In the genomic region with DNA sequence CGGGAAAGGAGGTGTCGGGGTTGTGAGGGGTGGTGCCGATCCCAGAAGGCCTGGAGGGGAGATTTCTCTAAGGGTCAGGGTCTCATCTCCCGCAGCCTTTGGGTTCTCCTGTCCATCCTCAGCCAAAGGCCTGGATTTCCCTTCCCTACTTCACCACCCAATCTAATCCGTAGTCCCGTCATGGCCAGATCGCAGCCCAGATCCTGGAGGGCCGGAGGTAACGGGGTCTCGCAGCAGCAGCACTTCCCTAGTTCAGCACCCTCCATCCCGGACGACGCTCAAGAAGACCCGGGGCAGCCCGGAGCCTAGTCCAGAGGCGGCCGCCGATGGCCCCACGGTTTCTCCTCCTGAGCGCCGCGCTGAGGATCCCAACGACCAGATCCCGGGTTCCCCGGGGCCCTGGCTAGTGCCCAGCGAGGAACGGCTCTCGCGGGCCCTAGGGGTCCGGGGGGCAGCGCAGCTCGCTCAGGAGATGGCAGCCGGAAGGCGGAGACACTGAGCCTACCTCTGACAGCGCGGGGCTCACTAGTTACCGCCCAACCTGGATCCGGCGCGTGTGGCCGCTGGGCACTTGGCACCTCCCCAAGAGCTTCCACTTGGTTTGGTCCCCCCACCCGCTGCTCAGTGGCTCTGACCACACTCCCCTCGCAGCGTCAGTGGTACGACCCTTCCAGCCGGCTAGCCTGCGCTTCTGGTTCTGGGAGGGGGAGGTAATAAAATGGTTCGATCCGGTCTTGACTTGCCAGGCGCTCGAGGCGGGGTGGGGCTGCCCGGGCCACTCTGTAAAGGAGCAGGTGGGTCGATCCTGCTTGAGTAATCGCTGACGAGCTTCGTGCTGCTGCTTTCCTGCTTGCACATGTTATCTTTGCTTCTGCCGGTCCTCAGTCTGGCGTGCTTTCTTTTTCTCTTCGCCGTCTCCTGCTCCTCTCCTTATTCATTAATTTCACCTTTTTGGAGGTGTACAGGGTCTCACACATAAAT, we compare ENCODE assay signal across 2 cellular contexts.
TF ChIP-seq lines count a peak whose summit lies in the region.

No MANE protein-coding gene starts in this region.

TF ChIP-seq in HCT116, 20 proteins besides CTCF, POLR2A, EP300 and RAD21:
- TF ChIP-seq, protein P1, sequence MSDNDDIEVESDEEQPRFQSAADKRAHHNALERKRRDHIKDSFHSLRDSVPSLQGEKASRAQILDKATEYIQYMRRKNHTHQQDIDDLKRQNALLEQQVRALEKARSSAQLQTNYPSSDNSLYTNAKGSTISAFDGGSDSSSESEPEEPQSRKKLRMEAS (IDR thresholded peaks at IDR 0.05), result no peak
- TF ChIP-seq ELF1 (IDR thresholded peaks at IDR 0.05; ENCODE audit: borderline replicate concordance, low read depth) (no peak), POLR2AphosphoS5 (IDR thresholded peaks at IDR 0.05; ENCODE audit: low read depth, low read length) (peak; percentile 71), CBX3 (IDR thresholded peaks at IDR 0.05; ENCODE audit: low read depth) (no peak), TCF7L2 (IDR thresholded peaks at IDR 0.05; ENCODE audit: borderline replicate concordance, extremely low read depth, insufficient read depth, insufficient read length) (peak; percentile 59)
TF ChIP-seq in HCT116: peak in this region for 2.

TF ChIP-seq in HepG2, 621 proteins besides CTCF, POLR2A, EP300 and RAD21:
- TF ChIP-seq ZNF619 (CRISPR knock-in tag; IDR thresholded peaks at IDR 0.05) (no peak), ZNF703 (CRISPR knock-in tag; IDR thresholded peaks at IDR 0.05; ENCODE audit: borderline replicate concordance) (no peak), SMAD1 (CRISPR knock-in tag; IDR thresholded peaks at IDR 0.05; ENCODE audit: borderline replicate concordance, low read depth) (no peak)
- TF ChIP-seq, protein P2, sequence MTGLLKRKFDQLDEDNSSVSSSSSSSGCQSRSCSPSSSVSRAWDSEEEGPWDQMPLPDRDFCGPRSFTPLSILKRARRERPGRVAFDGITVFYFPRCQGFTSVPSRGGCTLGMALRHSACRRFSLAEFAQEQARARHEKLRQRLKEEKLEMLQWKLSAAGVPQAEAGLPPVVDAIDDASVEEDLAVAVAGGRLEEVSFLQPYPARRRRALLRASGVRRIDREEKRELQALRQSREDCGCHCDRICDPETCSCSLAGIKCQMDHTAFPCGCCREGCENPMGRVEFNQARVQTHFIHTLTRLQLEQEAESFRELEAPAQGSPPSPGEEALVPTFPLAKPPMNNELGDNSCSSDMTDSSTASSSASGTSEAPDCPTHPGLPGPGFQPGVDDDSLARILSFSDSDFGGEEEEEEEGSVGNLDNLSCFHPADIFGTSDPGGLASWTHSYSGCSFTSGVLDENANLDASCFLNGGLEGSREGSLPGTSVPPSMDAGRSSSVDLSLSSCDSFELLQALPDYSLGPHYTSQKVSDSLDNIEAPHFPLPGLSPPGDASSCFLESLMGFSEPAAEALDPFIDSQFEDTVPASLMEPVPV (CRISPR knock-in tag; IDR thresholded peaks at IDR 0.05), result no peak
- TF ChIP-seq, protein P3, sequence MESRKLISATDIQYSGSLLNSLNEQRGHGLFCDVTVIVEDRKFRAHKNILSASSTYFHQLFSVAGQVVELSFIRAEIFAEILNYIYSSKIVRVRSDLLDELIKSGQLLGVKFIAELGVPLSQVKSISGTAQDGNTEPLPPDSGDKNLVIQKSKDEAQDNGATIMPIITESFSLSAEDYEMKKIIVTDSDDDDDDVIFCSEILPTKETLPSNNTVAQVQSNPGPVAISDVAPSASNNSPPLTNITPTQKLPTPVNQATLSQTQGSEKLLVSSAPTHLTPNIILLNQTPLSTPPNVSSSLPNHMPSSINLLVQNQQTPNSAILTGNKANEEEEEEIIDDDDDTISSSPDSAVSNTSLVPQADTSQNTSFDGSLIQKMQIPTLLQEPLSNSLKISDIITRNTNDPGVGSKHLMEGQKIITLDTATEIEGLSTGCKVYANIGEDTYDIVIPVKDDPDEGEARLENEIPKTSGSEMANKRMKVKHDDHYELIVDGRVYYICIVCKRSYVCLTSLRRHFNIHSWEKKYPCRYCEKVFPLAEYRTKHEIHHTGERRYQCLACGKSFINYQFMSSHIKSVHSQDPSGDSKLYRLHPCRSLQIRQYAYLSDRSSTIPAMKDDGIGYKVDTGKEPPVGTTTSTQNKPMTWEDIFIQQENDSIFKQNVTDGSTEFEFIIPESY (CRISPR knock-in tag; IDR thresholded peaks at IDR 0.05), result peak; percentile 57; the same call in 1 of the 2 replicates
